8 cellular contexts compared by ENCODE assay signal in genomic region chr2:43595603-43596412, GRCh38. TPM values are rescaled to one million over a fixed set of nuclear protein-coding genes. Genes with fewer than 3 reads are reported as not detected.
DNase-seq lines count a peak whose midpoint lies in the region; ATAC-seq and TF ChIP-seq lines count a peak whose summit lies in the region.

A gene with protein sequence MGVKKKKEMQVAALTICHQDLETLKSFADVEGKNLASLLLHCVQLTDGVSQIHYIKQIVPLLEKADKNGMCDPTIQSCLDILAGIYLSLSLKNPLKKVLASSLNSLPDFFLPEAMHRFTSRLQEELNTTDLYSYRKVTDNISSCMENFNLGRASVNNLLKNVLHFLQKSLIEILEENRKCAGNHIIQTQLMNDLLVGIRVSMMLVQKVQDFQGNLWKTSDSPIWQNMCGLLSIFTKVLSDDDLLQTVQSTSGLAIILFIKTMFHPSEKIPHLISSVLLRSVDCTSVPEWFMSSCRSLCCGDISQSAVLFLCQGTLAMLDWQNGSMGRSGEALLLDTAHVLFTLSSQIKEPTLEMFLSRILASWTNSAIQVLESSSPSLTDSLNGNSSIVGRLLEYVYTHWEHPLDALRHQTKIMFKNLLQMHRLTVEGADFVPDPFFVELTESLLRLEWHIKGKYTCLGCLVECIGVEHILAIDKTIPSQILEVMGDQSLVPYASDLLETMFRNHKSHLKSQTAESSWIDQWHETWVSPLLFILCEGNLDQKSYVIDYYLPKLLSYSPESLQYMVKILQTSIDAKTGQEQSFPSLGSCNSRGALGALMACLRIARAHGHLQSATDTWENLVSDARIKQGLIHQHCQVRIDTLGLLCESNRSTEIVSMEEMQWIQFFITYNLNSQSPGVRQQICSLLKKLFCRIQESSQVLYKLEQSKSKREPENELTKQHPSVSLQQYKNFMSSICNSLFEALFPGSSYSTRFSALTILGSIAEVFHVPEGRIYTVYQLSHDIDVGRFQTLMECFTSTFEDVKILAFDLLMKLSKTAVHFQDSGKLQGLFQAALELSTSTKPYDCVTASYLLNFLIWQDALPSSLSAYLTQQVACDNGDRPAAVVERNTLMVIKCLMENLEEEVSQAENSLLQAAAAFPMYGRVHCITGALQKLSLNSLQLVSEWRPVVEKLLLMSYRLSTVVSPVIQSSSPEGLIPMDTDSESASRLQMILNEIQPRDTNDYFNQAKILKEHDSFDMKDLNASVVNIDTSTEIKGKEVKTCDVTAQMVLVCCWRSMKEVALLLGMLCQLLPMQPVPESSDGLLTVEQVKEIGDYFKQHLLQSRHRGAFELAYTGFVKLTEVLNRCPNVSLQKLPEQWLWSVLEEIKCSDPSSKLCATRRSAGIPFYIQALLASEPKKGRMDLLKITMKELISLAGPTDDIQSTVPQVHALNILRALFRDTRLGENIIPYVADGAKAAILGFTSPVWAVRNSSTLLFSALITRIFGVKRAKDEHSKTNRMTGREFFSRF (N-terminal part only) (minus strand): TSS chr2:43596038. CDS start chr2:43592392, 3,646 bp downstream.

- H3K36me3 Mint-ChIP-seq in Calu3 (ENCODE audit: insufficient read depth, unreplicated experiment) = peaks cover 22% of the 10 kb centered on the region
- no peaks in the 10 kb centered on the region for H3K36me3 Mint-ChIP-seq in endothelial cell (ENCODE audit: low read depth, unreplicated experiment)

- peak within 1 kb of the TSS; percentile 81 for H2AFZ ChIP-seq in OCI-LY1 (ENCODE audit: low read length)

- H3K9me3 Mint-ChIP-seq in Calu3 (ENCODE audit: low read depth, unreplicated experiment) (no peaks in the 10 kb centered on the region), endothelial cell (ENCODE audit: unreplicated experiment) (no peaks in the 10 kb centered on the region)

- H3K4me3 Mint-ChIP-seq in Calu3 (ENCODE audit: low read depth, unreplicated experiment) (peak within 1 kb of the TSS; percentile 87), endothelial cell (ENCODE audit: unreplicated experiment) (peak within 1 kb of the TSS; percentile 92)

- H3K36me3 ChIP-seq in HUES64 (ENCODE audit: insufficient read depth, low read length) (peaks cover 16% of the 10 kb centered on the region), OCI-LY1 (ENCODE audit: insufficient read depth, low read length) (peaks cover 10% of the 10 kb centered on the region)

- H3K9ac ChIP-seq in HUES64 (ENCODE audit: low read depth, low read length) (peak within 1 kb of the TSS; percentile 94), OCI-LY1 (ENCODE audit: low read length) (peak within 1 kb of the TSS; percentile 94)

- H3K4me1 Mint-ChIP-seq in Calu3 (ENCODE audit: low read depth, unreplicated experiment) (peaks cover 23% of the 10 kb centered on the region), endothelial cell (ENCODE audit: unreplicated experiment) (peaks cover 10% of the 10 kb centered on the region)

- H3K27me3 Mint-ChIP-seq in Calu3 (ENCODE audit: unreplicated experiment) (no peaks in the 10 kb centered on the region), endothelial cell (ENCODE audit: unreplicated experiment) (no peaks in the 10 kb centered on the region)

- H3K4me1 ChIP-seq in HUES64 (ENCODE audit: insufficient read depth, low read length) (peaks cover 4% of the 10 kb centered on the region; the same call in 1 of the 2 replicates), OCI-LY1 (ENCODE audit: insufficient read depth, low read length, severe bottlenecking) (peaks cover 14% of the 10 kb centered on the region)

- H3K79me2 ChIP-seq in OCI-LY1 (ENCODE audit: insufficient read depth, low read length) = peaks cover 11% of the 10 kb centered on the region

- TF ChIP-seq CTCF in Calu3 (IDR thresholded peaks at IDR 0.05; ENCODE audit: unreplicated experiment) (no peak), OCI-LY1 (IDR thresholded peaks at IDR 0.05; ENCODE audit: low read length) (no peak), endothelial cell (IDR thresholded peaks at IDR 0.05; ENCODE audit: unreplicated experiment) (no peak)

- peak within 1 kb of the TSS; percentile 84 for H3K4me2 ChIP-seq in OCI-LY1 (ENCODE audit: low read length)

- H3K4me3 ChIP-seq in HUES64 (ENCODE audit: low read length) = peak within 1 kb of the TSS; percentile 82
- peak within 1 kb of the TSS; percentile 86 for H3K4me3 ChIP-seq in OCI-LY1 (ENCODE audit: low read depth, low read length, poor library complexity, severe bottlenecking)

- WGBS in HUES64 = under 1% methylated on average over 52 of the region's 52 CpGs

- H3K27ac Mint-ChIP-seq in Calu3 (ENCODE audit: unreplicated experiment) (peak within 1 kb of the TSS; percentile 98), endothelial cell (ENCODE audit: unreplicated experiment) (peak within 1 kb of the TSS; percentile 97)

- H3K27me3 ChIP-seq in HUES64 (ENCODE audit: insufficient read depth, low read length) (no peaks in the 10 kb centered on the region), OCI-LY1 (ENCODE audit: insufficient read depth, low read length) (no peaks in the 10 kb centered on the region)

- H3F3A ChIP-seq in OCI-LY1 (ENCODE audit: insufficient read depth, low read length) = no peaks in the 10 kb centered on the region

- peak; percentile 97 for ATAC-seq in GM21447 (IDR thresholded peaks at IDR 0.05; ENCODE audit: unreplicated experiment)

- H3K27ac ChIP-seq in HUES64 (ENCODE audit: low read depth, low read length) (peak within 1 kb of the TSS; percentile 88), OCI-LY1 (ENCODE audit: low read depth, low read length, poor library complexity, severe bottlenecking) (peak within 1 kb of the TSS; percentile 39)

- DNase-seq in Calu3 (peak; percentile 98), endothelial cell (ENCODE audit: low spot score) (peak; percentile 97), midbrain (lab: John Stamatoyannopoulos, UW) (peak; percentile 98)
- peak; percentile 99 for DNase-seq in activated CD8-positive, alpha-beta memory T cell treated with anti-CD3 and anti-CD28 coated beads, Interleukin-2, amount 50 U/mL, for 48 hours
- peak; percentile 93 to 94 for DNase-seq in stimulated activated CD8-positive, alpha-beta memory T cell treated with anti-CD3 and anti-CD28 coated beads, Interleukin-2, amount 100 ng/mL, for 1 hour (ENCODE audit: low read depth in 2 of 2)

- H3K9me2 ChIP-seq in OCI-LY1 (ENCODE audit: low read depth, low read length) = no peaks in the 10 kb centered on the region

- BruUV-seq in Calu3 (replicated peaks; lab: Mats Ljungman, UMichigan) = no TSS peak

- CTCF ChIA-PET in Calu3 (lab: Charles Lee) = interaction anchor here (0.9 to 1.8 kb wide), 3 partner anchors 9 to 178 kb away, joined by 3 to 9 read pairs (median 6); partner anchors contain the start of gene DYNC2LI1

- intact Hi-C loops in Calu3 (cut with micrococcal nuclease; ENCODE audit: unreplicated experiment) = no loop called here

- H3K9me3 ChIP-seq in HUES64 (ENCODE audit: insufficient read depth, low read depth, low read length) = no peaks in the 10 kb centered on the region
- no peaks in the 10 kb centered on the region for H3K9me3 ChIP-seq in OCI-LY1 (ENCODE audit: low read length)

- H4K20me1 ChIP-seq in OCI-LY1 (ENCODE audit: insufficient read depth, low read length) = no peaks in the 10 kb centered on the region

RNA-seq across cellular contexts. Expression of the gene that starts here (rescaled TPM):
- total RNA-seq in Calu3 (2022) (35.5 and 39.9 TPM in 2 replicates), endothelial cell (ENCODE audit: unreplicated experiment) (19.4 TPM)
- polyA plus RNA-seq in HUES64 (2013, experiment 1 of 2) = 16.3 TPM
- 16.8 TPM for polyA plus RNA-seq in HUES64 (2013, experiment 2 of 2)

Comparison
In these comparisons a context has a peak if more than half of its experiments do, and no peak if none do; other contexts are left out.
1. Peak in every context shown above with its lines: DNase-seq, ATAC-seq, H3K4me3 ChIP-seq and H3K27ac ChIP-seq.